Comparison of ENCODE assay signal across 18 cellular contexts in the genomic region with DNA sequence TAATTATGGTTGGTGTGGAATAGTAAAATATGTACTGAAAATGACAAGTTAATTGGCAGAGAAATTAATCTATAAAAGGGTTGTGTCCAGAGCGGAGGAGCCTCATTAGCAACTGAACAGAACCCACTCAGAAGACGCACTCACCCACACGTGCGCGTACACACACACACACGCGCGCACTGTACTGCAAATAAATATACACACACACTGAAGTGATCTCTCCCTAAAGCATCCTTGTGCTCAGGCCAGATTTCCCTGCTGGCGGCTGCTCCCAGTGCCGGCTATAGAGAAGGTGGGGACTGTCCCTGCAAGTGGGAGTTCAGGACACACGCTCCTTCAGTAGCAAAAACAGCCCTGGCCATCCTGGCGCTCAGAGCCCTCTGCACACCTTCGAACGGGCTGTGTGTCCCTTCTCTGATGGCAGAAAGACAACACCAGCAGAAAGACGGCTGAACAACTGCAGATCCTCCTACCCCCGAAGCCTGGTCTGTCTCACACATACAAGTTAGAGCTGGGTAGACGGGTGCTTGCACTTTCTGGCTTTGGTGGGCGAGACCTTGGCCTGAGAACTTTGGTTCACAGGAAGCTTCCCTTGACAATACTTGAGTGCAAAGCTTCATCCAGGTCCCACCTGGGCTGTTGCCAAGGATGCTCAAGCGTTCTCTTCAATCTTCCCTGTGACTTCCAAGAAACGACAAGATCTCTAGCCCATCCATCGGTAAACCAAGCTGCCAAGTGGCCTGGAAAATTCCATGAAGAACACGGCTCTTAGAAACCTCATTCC.
"Had no signal": no experiment of that assay in that cellular context is flagged by ENCODE, and none has a peak within 500 bp of the region (broad histone marks: within the 10 kb centered on the region; RNA-seq: fewer than 3 reads in every experiment).

No MANE protein-coding gene starts in this region.

- H3K4me3 Mint-ChIP-seq: activated CD8-positive, alpha-beta memory T cell treated with anti-CD3 and anti-CD28 coated beads, Interleukin-2, amount 10 ng/mL, durations not matched to agents 7 days and 5 days; activated naive CD8-positive, alpha-beta T cell; activated T-cell treated with anti-CD3 and anti-CD28 coated beads, Interleukin-2, amount 50 U/mL, for 24 hours; neural crest cell; stimulated activated memory B cell treated with anti-CD40 and anti-IgM and Interleukin-4, amounts not matched to agents 10 μg/mL and 1 μg/mL and 100 μg/mL, for 72 hours; type B pancreatic cell had no signal

- H3K36me3 Mint-ChIP-seq: activated CD8-positive, alpha-beta memory T cell treated with anti-CD3 and anti-CD28 coated beads, Interleukin-2, amount 10 ng/mL, durations not matched to agents 7 days and 5 days; activated naive CD8-positive, alpha-beta T cell had no signal

- ATAC-seq: activated CD8-positive, alpha-beta memory T cell treated with anti-CD3 and anti-CD28 coated beads, Interleukin-2, amount 10 ng/mL, durations not matched to agents 7 days and 5 days; heart right ventricle; left ventricle myocardium superior; right cardiac atrium; stimulated activated memory B cell treated with anti-CD40 and anti-IgM and Interleukin-4, amounts not matched to agents 10 μg/mL and 1 μg/mL and 100 μg/mL, for 72 hours had no signal

- H3K27me3 ChIP-seq: dorsolateral prefrontal cortex, heart right ventricle had no signal

- H3K9me3 Mint-ChIP-seq: neural crest cell; stimulated activated memory B cell treated with anti-CD40 and anti-IgM and Interleukin-4, amounts not matched to agents 10 μg/mL and 1 μg/mL and 100 μg/mL, for 72 hours had no signal

- H3K27me3 Mint-ChIP-seq: activated CD8-positive, alpha-beta memory T cell treated with anti-CD3 and anti-CD28 coated beads, Interleukin-2, amount 10 ng/mL, durations not matched to agents 7 days and 5 days; activated naive CD8-positive, alpha-beta T cell; activated T-cell treated with anti-CD3 and anti-CD28 coated beads, Interleukin-2, amount 50 U/mL, for 24 hours; stimulated activated memory B cell treated with anti-CD40 and anti-IgM and Interleukin-4, amounts not matched to agents 10 μg/mL and 1 μg/mL and 100 μg/mL, for 72 hours had no signal

- DNase-seq: activated CD4-positive, CD25-positive, alpha-beta regulatory T cell; activated CD8-positive, alpha-beta memory T cell treated with anti-CD3 and anti-CD28 coated beads, Interleukin-2, amount 10 ng/mL, durations not matched to agents 7 days and 5 days; activated gamma-delta T cell; activated T-cell treated with anti-CD3 and anti-CD28 coated beads, Interleukin-2, amount 50 U/mL, for 24 hours; foreskin melanocyte; heart right ventricle; islet precursor cell; left ventricle myocardium superior; mesenchymal stem cell; right cardiac atrium; stimulated activated CD4-positive, alpha-beta T cell treated with anti-CD3 and anti-CD28 coated beads, Interleukin-1b, Interleukin-23, amount 100 ng/mL, for 48 hours; substantia nigra had no signal

- H3K4me3 ChIP-seq: dorsolateral prefrontal cortex, heart right ventricle had no signal

- H3K4me1 Mint-ChIP-seq: activated CD8-positive, alpha-beta memory T cell treated with anti-CD3 and anti-CD28 coated beads, Interleukin-2, amount 10 ng/mL, durations not matched to agents 7 days and 5 days; stimulated activated memory B cell treated with anti-CD40 and anti-IgM and Interleukin-4, amounts not matched to agents 10 μg/mL and 1 μg/mL and 100 μg/mL, for 72 hours had no signal

- H3K27ac ChIP-seq: heart right ventricle, parathyroid adenoma had no signal

- H3K27ac Mint-ChIP-seq: activated CD8-positive, alpha-beta memory T cell treated with anti-CD3 and anti-CD28 coated beads, Interleukin-2, amount 10 ng/mL, durations not matched to agents 7 days and 5 days; activated naive CD8-positive, alpha-beta T cell; activated T-cell treated with anti-CD3 and anti-CD28 coated beads, Interleukin-2, amount 50 U/mL, for 24 hours; stimulated activated memory B cell treated with anti-CD40 and anti-IgM and Interleukin-4, amounts not matched to agents 10 μg/mL and 1 μg/mL and 100 μg/mL, for 72 hours; type B pancreatic cell had no signal
